In genomic region chr1:20732588-20733360, GRCh38 we compare ENCODE assay signal across 8 cellular contexts. TPM values are rescaled to one million over a fixed set of nuclear protein-coding genes. Genes with fewer than 3 reads are reported as not detected.
DNase-seq lines count a peak whose midpoint lies in the region; ATAC-seq, FAIRE-seq and TF ChIP-seq lines count a peak whose summit lies in the region.

SH2D5 (minus strand) TSS chr1:20732703; CDS start chr1:20728044, 4,659 bp downstream.

- H3K9me3 ChIP-seq in liver (ENCODE audit: control insufficient read depth in 4 of 4, low read length in 3 of 4), result no peaks in the 10 kb centered on the region

- H3K27me3 ChIP-seq in liver (ENCODE audit: control insufficient read depth in 4 of 4, insufficient read depth in 4 of 4, low read length in 3 of 4), result no peaks in the 10 kb centered on the region

- 2% methylated on average over 38 of the region's 38 CpGs for WGBS in liver

- peak; percentile 60 for ATAC-seq in HG02885 (IDR thresholded peaks at IDR 0.05; ENCODE audit: poor library complexity, unreplicated experiment)
- no peak for ATAC-seq in HG02973 (IDR thresholded peaks at IDR 0.05; ENCODE audit: unreplicated experiment)

- peak within 1 kb of the TSS; percentile 88 for H3K4me3 Mint-ChIP-seq in activated CD4-positive, alpha-beta T cell treated with anti-CD3 and anti-CD28 coated beads, Interleukin-2, amount 10 ng/mL, durations not matched to agents 24 days and 14 days

- peaks cover 14% of the 10 kb centered on the region for H3K4me1 Mint-ChIP-seq in activated CD4-positive, alpha-beta T cell treated with anti-CD3 and anti-CD28 coated beads, Interleukin-2, amount 10 ng/mL, durations not matched to agents 24 days and 14 days

- no peak for TF ChIP-seq POLR2A in GM12892 (IDR thresholded peaks at IDR 0.05; ENCODE audit: low read depth, low read length)

- peak within 1 kb of the TSS in 1 of 2 donors; percentile 28 for H3K27ac ChIP-seq in liver (ENCODE audit: low read depth in 1 of 2, low read length in 2 of 2)

- FAIRE-seq in GM12892 (lab: Jason Lieb, UNC), result peak; percentile 91

- peak; percentile 37 for TF ChIP-seq CTCF in liver (IDR thresholded peaks at IDR 0.05; ENCODE audit: low read depth, low read length, missing input control)

- peaks cover 11% of the 10 kb centered on the region for H3K36me3 Mint-ChIP-seq in activated CD4-positive, alpha-beta T cell treated with anti-CD3 and anti-CD28 coated beads, Interleukin-2, amount 10 ng/mL, durations not matched to agents 24 days and 14 days (ENCODE audit: low read depth)

- H3K4me1 ChIP-seq in liver (ENCODE audit: control insufficient read depth in 4 of 4, insufficient read depth in 4 of 4, low read length in 3 of 4), result peaks cover 6 to 20% (median 13%) of the 10 kb centered on the region in 4 donors

- H3K9ac ChIP-seq in liver (ENCODE audit: low read depth in 1 of 2, low read length in 2 of 2), result peak within 1 kb of the TSS in 1 of 2 donors; percentile 69

- peak; percentile 62 to 67 for TF ChIP-seq RAD21 in liver (IDR thresholded peaks at IDR 0.05)

- H3K36me3 ChIP-seq in liver (ENCODE audit: control insufficient read depth in 4 of 4, insufficient read depth in 3 of 4, low read depth in 1 of 4, low read length in 3 of 4), result peaks cover 0 to 7% (median 5%) of the 10 kb centered on the region in 4 donors

- peaks cover 37% of the 10 kb centered on the region for H3K27me3 Mint-ChIP-seq in activated CD4-positive, alpha-beta T cell treated with anti-CD3 and anti-CD28 coated beads, Interleukin-2, amount 10 ng/mL, durations not matched to agents 24 days and 14 days

- H3K9me3 Mint-ChIP-seq in activated CD4-positive, alpha-beta T cell treated with anti-CD3 and anti-CD28 coated beads, Interleukin-2, amount 10 ng/mL, durations not matched to agents 24 days and 14 days, result no peaks in the 10 kb centered on the region

- peak within 1 kb of the TSS in 2 of 3 donors; percentile 41 to 47 for H3K4me3 ChIP-seq in liver (ENCODE audit: low read depth in 1 of 3, low read length in 3 of 3)

- peak within 1 kb of the TSS; percentile 70 for H3K27ac Mint-ChIP-seq in activated CD4-positive, alpha-beta T cell treated with anti-CD3 and anti-CD28 coated beads, Interleukin-2, amount 10 ng/mL, durations not matched to agents 24 days and 14 days

- intact Hi-C loops in activated CD4-positive, alpha-beta T cell treated with anti-CD3 and anti-CD28 coated beads, Interleukin-2, amount 10 ng/mL, durations not matched to agents 24 days and 14 days (cut with micrococcal nuclease), result loop anchor here (2.0 to 10.0 kb wide), 4 partner anchors 36 to 562 kb away; partner anchors contain the start of genes DDOST, ECE1 and HP1BP3

- DNase-seq in GM12892 (ENCODE audit: insufficient read length) (no peak), NCI-H345 treated with DMSO at 0.1 percent for 48 hours (lab: John Stamatoyannopoulos, UW; ENCODE audit: unreplicated experiment) (peak; percentile 37), dermis blood vessel endothelial cell (peak; percentile 93)
- DNase-seq in activated CD4-positive, alpha-beta T cell treated with anti-CD3 and anti-CD28 coated beads, Interleukin-2, amount 10 ng/mL, durations not matched to agents 24 days and 14 days, result peak; percentile 90
- peak; percentile 77 for DNase-seq in stimulated activated CD4-positive, alpha-beta T cell treated with anti-CD3 and anti-CD28 coated beads, Interleukin-2, amount 100 ng/mL, for 24 hours

TF ChIP-seq in liver, 16 proteins besides CTCF, POLR2A, EP300 and RAD21:
- TF ChIP-seq JUND (IDR thresholded peaks at IDR 0.05) (peak in 1 of 2 donors; percentile 94), HNF4A (conservative IDR thresholded peaks at IDR 0.05) (peak; percentile 70 to 73), SP1 (IDR thresholded peaks at IDR 0.05) (peak; percentile 64), HNF4G (IDR thresholded peaks at IDR 0.05) (no peak), GABPA (IDR thresholded peaks at IDR 0.05 in 1 of 2, conservative IDR thresholded peaks at IDR 0.05 in 1 of 2) (peak in 1 of 2 donors; percentile 66)

RNA-seq across cellular contexts. Expression of gene SH2D5, which starts in this region (rescaled TPM):
- polyA plus RNA-seq in GM12892 (2012; ENCODE audit: missing spikeins), result 0.42 TPM
- 0.23 and 0.24 TPM in 2 replicates for total RNA-seq in activated CD4-positive, alpha-beta T cell treated with anti-CD3 and anti-CD28 coated beads, Interleukin-2, amount 10 ng/mL, durations not matched to agents 24 days and 14 days
- total RNA-seq in dermis blood vessel endothelial cell (under 0.01 and 0.42 TPM in 2 replicates), liver (under 1 TPM in 1 of 2 donors, not detected in 1; 0.05 TPM)
- polyA plus RNA-seq in liver, result not detected

Comparison
In these comparisons a context has a peak if more than half of its experiments do, and no peak if none do; other contexts are left out.
1. Peak in DNase-seq in activated CD4-positive, alpha-beta T cell treated with anti-CD3 and anti-CD28 coated beads, Interleukin-2, amount 10 ng/mL, durations not matched to agents 24 days and 14 days; RNA of the gene not detected or under 1 TPM.
2. Peak in DNase-seq in dermis blood vessel endothelial cell; RNA of the gene not detected or under 1 TPM.